In genomic region chr11:70552167-70552435, GRCh38 we compare ENCODE assay signal across 22 cellular contexts.
A peak's percentile ranks its signal among the peaks of the same experiment; 100 is the strongest.
DNase-seq lines count a peak whose midpoint lies in the region; ATAC-seq, FAIRE-seq and TF ChIP-seq lines count a peak whose summit lies in the region.
"Had no signal": no experiment of that assay in that cellular context is flagged by ENCODE, and none has a peak within 500 bp of the region (broad histone marks: within the 10 kb centered on the region; RNA-seq: fewer than 3 reads in every experiment).

No MANE protein-coding gene starts in this region.

- intact Hi-C loops in Right ventricle myocardium inferior (cut with DNase I) = no loop called here
- intact Hi-C loops in left ventricle myocardium superior (cut with micrococcal nuclease) = no loop called here

- H3K27ac Mint-ChIP-seq in brain = peak overlapping the region in 3 of 5 experiments; percentile 2 to 86 (median 86)
- peak overlapping the region; percentile 83 for H3K27ac Mint-ChIP-seq in neural crest cell (ENCODE audit: unreplicated experiment)
- H3K27ac Mint-ChIP-seq: CD4-positive, CD25-positive, alpha-beta regulatory T cell had no signal

- no peak for FAIRE-seq in GM12891 (lab: Jason Lieb, UNC)

- TF ChIP-seq CTCF in brain (conservative IDR thresholded peaks at IDR 0.05) (no peak), neural crest cell (conservative IDR thresholded peaks at IDR 0.05) (no peak)

- peak; percentile 35 for DNase-seq in Right ventricle myocardium inferior (ENCODE audit: missing footprints)
- no peak for DNase-seq in left ventricle myocardium superior
- DNase-seq in neural crest cell (ENCODE audit: low read depth, low spot score) = no peak
- DNase-seq in NCI-H2029 treated with DMSO at 0.1 percent for 48 hours (lab: John Stamatoyannopoulos, UW) = no peak
- no peak for DNase-seq in GM12891 (ENCODE audit: insufficient read length, low spot score)
- DNase-seq: 8988T; ACHN; BE2C; CD4-positive, CD25-positive, alpha-beta regulatory T cell; DMS53; GM23248; HCEC 1CT; NCI-H1048; NCI-H1694; NCI-H2081 treated with DMSO at 0.1 percent for 48 hours; NCI-H2171; NCI-H226; NCI-H510A; SJCRH30 had no signal

- peaks cover 0 to 4% (median 0%) of the 10 kb centered on the region in 5 experiments for H3K9me3 Mint-ChIP-seq in brain
- H3K9me3 Mint-ChIP-seq in neural crest cell = no peaks in the 10 kb centered on the region
- H3K9me3 Mint-ChIP-seq: CD4-positive, CD25-positive, alpha-beta regulatory T cell had no signal

- H3K4me3 Mint-ChIP-seq in brain (peak overlapping the region in 1 of 5 experiments; percentile 37), neural crest cell (no peak overlapping the region)
- H3K4me3 Mint-ChIP-seq: CD4-positive, CD25-positive, alpha-beta regulatory T cell had no signal

- H3K27me3 Mint-ChIP-seq in brain (no peaks in the 10 kb centered on the region), neural crest cell (ENCODE audit: low read depth) (no peaks in the 10 kb centered on the region)
- H3K27me3 Mint-ChIP-seq: CD4-positive, CD25-positive, alpha-beta regulatory T cell had no signal

- H3K4me1 Mint-ChIP-seq in brain = peaks cover 86% of the 10 kb centered on the region
- H3K4me1 Mint-ChIP-seq in neural crest cell = peaks cover 65% of the 10 kb centered on the region
- H3K4me1 Mint-ChIP-seq: CD4-positive, CD25-positive, alpha-beta regulatory T cell had no signal

- peaks cover 4% of the 10 kb centered on the region for H3K36me3 Mint-ChIP-seq in brain
- H3K36me3 Mint-ChIP-seq in neural crest cell (ENCODE audit: low read depth) = no peaks in the 10 kb centered on the region
- H3K36me3 Mint-ChIP-seq: CD4-positive, CD25-positive, alpha-beta regulatory T cell had no signal

- TF ChIP-seq POLR2A in GM12891 (IDR thresholded peaks at IDR 0.05; ENCODE audit: low read depth, low read length) = no peak

- ATAC-seq in Right ventricle myocardium inferior (no peak), left ventricle myocardium superior (no peak), HG03045 (IDR thresholded peaks at IDR 0.05; ENCODE audit: unreplicated experiment) (no peak)
- ATAC-seq: SK-N-SH treated with all-trans-retinoic acid at 6 μM for 48 hours had no signal

TF ChIP-seq in GM12891, 5 proteins besides CTCF, POLR2A, EP300 and RAD21:
- TF ChIP-seq PAX5 (IDR thresholded peaks at IDR 0.05; ENCODE audit: insufficient read depth, low read length, severe bottlenecking) (no peak), POU2F2 (IDR thresholded peaks at IDR 0.05; ENCODE audit: low read depth, low read length) (no peak)
TF ChIP-seq in GM12891: peak in this region for 0.
